22 cellular contexts compared by ENCODE assay signal in the genomic region with DNA sequence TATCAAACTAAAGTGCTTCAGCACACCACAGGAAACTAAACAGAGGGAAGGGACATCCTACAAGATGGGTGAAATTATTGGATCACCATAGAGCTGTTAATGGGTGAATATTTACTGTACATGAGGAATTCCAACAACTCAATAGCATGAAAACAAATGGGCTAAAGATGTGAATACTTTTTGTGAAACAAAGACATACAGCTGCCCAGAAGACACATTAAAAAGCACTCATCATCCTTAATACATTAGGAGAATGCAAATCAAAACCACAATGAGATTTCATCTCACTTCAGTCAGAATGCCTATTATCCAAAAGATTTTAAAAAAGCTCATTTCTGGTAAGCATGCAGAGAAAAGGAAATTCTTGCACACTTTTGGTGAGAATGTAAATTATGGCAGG.
"Had no signal": no experiment of that assay in that cellular context is flagged by ENCODE, and none has a peak within 500 bp of the region (broad histone marks: within the 10 kb centered on the region; RNA-seq: fewer than 3 reads in every experiment).

No MANE protein-coding gene starts in this region.

- H3K27me3 Mint-ChIP-seq: memory B cell; natural killer cell treated with Interleukin-12 subunit alpha and Interleukin-12 subunit beta and Interleukin-15 and Interleukin-18, amount 100 ng/mL, for 72 hours; progenitor cell of endocrine pancreas had no signal

- DNase-seq: effector CD4-positive, alpha-beta T cell; head of caudate nucleus; kidney; left cardiac atrium; left ventricle myocardium inferior; lower lobe of right lung; nucleus accumbens; ovary; right cardiac atrium; stimulated activated CD4-positive, alpha-beta T cell treated with anti-CD3 and anti-CD28 coated beads, Interleukin-2, amount 100 ng/mL, for 48 hours; stimulated activated naive CD4-positive, alpha-beta T cell treated with Interleukin-2 at 50 U/mL for 16 hours; trophoblast cell had no signal

- H3K27ac Mint-ChIP-seq: memory B cell; mesothelial cell of epicardium; natural killer cell treated with Interleukin-12 subunit alpha and Interleukin-12 subunit beta and Interleukin-15 and Interleukin-18, amount 100 ng/mL, for 72 hours; neural progenitor cell; progenitor cell of endocrine pancreas had no signal

- H3K4me1 Mint-ChIP-seq: memory B cell, mesothelial cell of epicardium, neural progenitor cell had no signal

- H3K4me3 Mint-ChIP-seq: memory B cell; mesothelial cell of epicardium; natural killer cell treated with Interleukin-12 subunit alpha and Interleukin-12 subunit beta and Interleukin-15 and Interleukin-18, amount 100 ng/mL, for 72 hours; neural progenitor cell had no signal

- ATAC-seq: esophagus mucosa; gastroesophageal sphincter; left cardiac atrium; lower lobe of right lung; natural killer cell treated with Interleukin-12 subunit alpha and Interleukin-12 subunit beta and Interleukin-15 and Interleukin-18, amount 100 ng/mL, for 72 hours; right cardiac atrium had no signal

- H3K36me3 Mint-ChIP-seq: mesothelial cell of epicardium; natural killer cell treated with Interleukin-12 subunit alpha and Interleukin-12 subunit beta and Interleukin-15 and Interleukin-18, amount 100 ng/mL, for 72 hours; neural progenitor cell had no signal

- H3K9me3 Mint-ChIP-seq: memory B cell; mesothelial cell of epicardium; natural killer cell treated with Interleukin-12 subunit alpha and Interleukin-12 subunit beta and Interleukin-15 and Interleukin-18, amount 100 ng/mL, for 72 hours; neural progenitor cell had no signal

- H3K4me3 ChIP-seq: coronary artery, gastroesophageal sphincter, hepatocyte, left ventricle myocardium inferior, lower lobe of right lung, neural progenitor cell, ovary, smooth muscle cell had no signal
